Comparison of ENCODE assay signal across 10 cellular contexts in genomic region chr10:71971769-71972555, GRCh38. TPM values are rescaled to one million over a fixed set of nuclear protein-coding genes. Genes with fewer than 3 reads are reported as not detected.
DNase-seq lines count a peak whose midpoint lies in the region; ATAC-seq and TF ChIP-seq lines count a peak whose summit lies in the region.
"Had no signal": no experiment of that assay in that cellular context is flagged by ENCODE, and none has a peak within 500 bp of the region (broad histone marks: within the 10 kb centered on the region; RNA-seq: fewer than 3 reads in every experiment).

No MANE protein-coding gene starts in this region.

- H3K4me3 ChIP-seq in BLaER1 (no peak overlapping the region), H7 (ENCODE audit: insufficient read depth, low read depth, low read length) (no peak overlapping the region), trophoblast cell (ENCODE audit: low read depth, low read length) (no peak overlapping the region)

- no peak overlapping the region for H2BK120ac ChIP-seq in trophoblast cell (ENCODE audit: insufficient read depth, low read length, poor library complexity)

- H3K36me3 Mint-ChIP-seq in chondrocyte (ENCODE audit: low read depth) = peaks cover 1% of the 10 kb centered on the region
- H3K36me3 Mint-ChIP-seq: memory B cell had no signal

- no peak overlapping the region for H4K12ac ChIP-seq in trophoblast cell (ENCODE audit: low read depth, low read length)

- H3K4me1 ChIP-seq in BLaER1 = peaks cover 19% of the 10 kb centered on the region
- H3K4me1 ChIP-seq in trophoblast cell (ENCODE audit: control insufficient read depth in 1 of 2, insufficient read depth in 2 of 2, low read length in 2 of 2) = peaks cover 33 to 37% of the 10 kb centered on the region in 2 experiments

- H3K9me3 ChIP-seq in BLaER1 (no peaks in the 10 kb centered on the region), trophoblast cell (ENCODE audit: insufficient read depth, low read depth, low read length) (no peaks in the 10 kb centered on the region)

- H3K36me3 ChIP-seq in BLaER1 (no peaks in the 10 kb centered on the region), H7 (replicated peaks; ENCODE audit: control insufficient read depth, insufficient read depth, low read length) (no peaks in the 10 kb centered on the region), trophoblast cell (ENCODE audit: control insufficient read depth in 1 of 2, insufficient read depth in 2 of 2, low read length in 2 of 2) (peaks cover 6 to 9% of the 10 kb centered on the region in 2 experiments)

- H3K23ac ChIP-seq in trophoblast cell (ENCODE audit: low read length) = no peak overlapping the region

- H3K9me3 Mint-ChIP-seq in chondrocyte (ENCODE audit: low read depth) = no peaks in the 10 kb centered on the region
- H3K9me3 Mint-ChIP-seq: memory B cell had no signal

- no peak overlapping the region for H2BK5ac ChIP-seq in trophoblast cell (ENCODE audit: low read depth, low read length, poor library complexity)

- peak overlapping the region; percentile 38 for H3K18ac ChIP-seq in trophoblast cell (ENCODE audit: low read length)

- no peak for ATAC-seq in HG02798 (IDR thresholded peaks at IDR 0.05; ENCODE audit: poor library complexity, unreplicated experiment)

- peaks cover 6% of the 10 kb centered on the region for H3K79me1 ChIP-seq in trophoblast cell (ENCODE audit: low read length)

- no peak for TF ChIP-seq CTCF in chondrocyte (IDR thresholded peaks at IDR 0.05)

- H2AK5ac ChIP-seq in trophoblast cell (ENCODE audit: low read length) = no peak overlapping the region

- peaks cover 21% of the 10 kb centered on the region; the same call in 1 of the 2 replicates for H3K27me3 ChIP-seq in BLaER1
- H3K27me3 ChIP-seq in H7 (ENCODE audit: control insufficient read depth, insufficient read depth, low read length) = no peaks in the 10 kb centered on the region
- no peaks in the 10 kb centered on the region for H3K27me3 ChIP-seq in trophoblast cell (ENCODE audit: insufficient read depth, low read length)

- WGBS in trophoblast cell (ENCODE audit: extremely low coverage, insufficient coverage, insufficient read length) = no CpG with 5 or more reads among the region's 21 CpGs

- H3K79me2 ChIP-seq in trophoblast cell (ENCODE audit: control insufficient read depth, insufficient read depth, low read length, poor library complexity) = peaks cover 4% of the 10 kb centered on the region

- peak overlapping the region; percentile 70 for H3K27ac Mint-ChIP-seq in chondrocyte (ENCODE audit: unreplicated experiment)
- H3K27ac Mint-ChIP-seq: memory B cell had no signal

- H4K8ac ChIP-seq in trophoblast cell (ENCODE audit: low read depth, low read length) = no peak overlapping the region

- peak overlapping the region; percentile 52 for H3K4me2 ChIP-seq in BLaER1
- H3K4me2 ChIP-seq in trophoblast cell (ENCODE audit: low read length) = no peak overlapping the region

- intact Hi-C loops in posterior vena cava (cut with DNase I) = loop anchor here in 1 of 2 donors (5.0 kb wide), 1 partner anchor 40 kb away; no protein-coding TSS in a partner anchor

- H3K27me3 Mint-ChIP-seq in chondrocyte (ENCODE audit: low read depth) = no peaks in the 10 kb centered on the region

- no peak overlapping the region for H3K4me3 Mint-ChIP-seq in chondrocyte (ENCODE audit: unreplicated experiment)
- H3K4me3 Mint-ChIP-seq: memory B cell had no signal

- H4K20me1 ChIP-seq in BLaER1 = no peaks in the 10 kb centered on the region

- peaks cover 98% of the 10 kb centered on the region for H3K4me1 Mint-ChIP-seq in chondrocyte (ENCODE audit: low read depth)
- H3K4me1 Mint-ChIP-seq: memory B cell had no signal

- no peak overlapping the region for H3K27ac ChIP-seq in BLaER1
- H3K27ac ChIP-seq in trophoblast cell (ENCODE audit: low read depth, low read length) = no peak overlapping the region

- no peak overlapping the region for H2AFZ ChIP-seq in trophoblast cell (ENCODE audit: insufficient read depth, low read length, poor library complexity)

- H3K4ac ChIP-seq in trophoblast cell (ENCODE audit: low read depth, low read length) = no peak overlapping the region

- H3K9ac ChIP-seq in BLaER1 (no peak overlapping the region), trophoblast cell (ENCODE audit: low read length) (no peak overlapping the region)

- H3K14ac ChIP-seq in trophoblast cell (ENCODE audit: low read length) = no peak overlapping the region

- H4K91ac ChIP-seq in trophoblast cell (ENCODE audit: low read depth, low read length) = no peak overlapping the region

- H2BK12ac ChIP-seq in trophoblast cell (ENCODE audit: low read length) = no peak overlapping the region

- DNase-seq in H7 (peak; percentile 13), chondrocyte (ENCODE audit: low spot score) (no peak), trophoblast cell (no peak), posterior vena cava (ENCODE audit: low spot score) (no peak)
- DNase-seq in activated naive CD4-positive, alpha-beta T cell (lab: John Stamatoyannopoulos, UW) = no peak
- DNase-seq in activated naive CD4-positive, alpha-beta T cell treated with anti-CD3 and anti-CD28 coated beads, Interleukin-2, amount 50 U/mL, for 16 hours = no peak
- DNase-seq: DMS53 had no signal

RNA-seq across cellular contexts. Expression of gene CHST3, which starts 7.8 kb away (rescaled TPM):
- 4.1 and 4.2 TPM in 2 replicates for total RNA-seq in H7 (2014; rRNA removed; shearing (Covaris generic))
- 43.9 to 65.4 TPM (median 63.2 TPM) in 3 replicates for total RNA-seq in chondrocyte
- 12.1 and 12.5 TPM in 2 replicates for polyA plus RNA-seq in trophoblast cell (2013)
- 10 to 100 TPM; 34.9 to 37.7 TPM for total RNA-seq in posterior vena cava
